ENCODE assay signal across 14 cellular contexts in genomic region chr16:23146877-23147601, GRCh38. TPM values are rescaled to one million over a fixed set of nuclear protein-coding genes. Genes with fewer than 3 reads are reported as not detected.
DNase-seq lines count a peak whose midpoint lies in the region; ATAC-seq and TF ChIP-seq lines count a peak whose summit lies in the region.
"Had no signal": no experiment of that assay in that cellular context is flagged by ENCODE, and none has a peak within 500 bp of the region (broad histone marks: within the 10 kb centered on the region; RNA-seq: fewer than 3 reads in every experiment).

No MANE protein-coding gene starts in this region.

- H3K4me1 Mint-ChIP-seq in activated CD4-positive, alpha-beta T cell treated with anti-CD3 and anti-CD28 coated beads, Interleukin-2, amount 10 ng/mL, durations not matched to agents 7 days and 5 days, result peaks cover 37% of the 10 kb centered on the region

- CTCF ChIA-PET in activated CD4-positive, alpha-beta T cell treated with anti-CD3 and anti-CD28 coated beads, Interleukin-2, amount 10 ng/mL, durations not matched to agents 7 days and 5 days (lab: Charles Lee), result interaction anchor here (1.0 kb wide), 1 partner anchor 10 kb away, joined by 3 read pairs; no protein-coding TSS in a partner anchor

- H3K9me3 Mint-ChIP-seq in activated CD4-positive, alpha-beta T cell treated with anti-CD3 and anti-CD28 coated beads, Interleukin-2, amount 10 ng/mL, durations not matched to agents 7 days and 5 days, result no peaks in the 10 kb centered on the region

- no peak for TF ChIP-seq CTCF in VCaP (conservative IDR thresholded peaks at IDR 0.05)
- no peak for TF ChIP-seq CTCF in hepatocyte (IDR thresholded peaks at IDR 0.05; ENCODE audit: poor library complexity)

- H3K9me2 ChIP-seq in hepatocyte (replicated peaks; ENCODE audit: insufficient read depth), result no peaks in the 10 kb centered on the region

- H3K4me3 Mint-ChIP-seq in activated CD4-positive, alpha-beta T cell treated with anti-CD3 and anti-CD28 coated beads, Interleukin-2, amount 10 ng/mL, durations not matched to agents 7 days and 5 days, result peak overlapping the region; percentile 2

- no peaks in the 10 kb centered on the region for H3K9me3 ChIP-seq in hepatocyte (ENCODE audit: low read depth)

- H3K27ac ChIP-seq in VCaP, result peak overlapping the region; percentile 86; the same call in 1 of the 2 replicates
- H3K27ac ChIP-seq in hepatocyte, result no peak overlapping the region
- H3K27ac ChIP-seq in substantia nigra (ENCODE audit: low read depth, low read length, poor library complexity, severe bottlenecking), result peak overlapping the region; percentile 77

- POLR2A ChIA-PET in activated CD4-positive, alpha-beta T cell treated with anti-CD3 and anti-CD28 coated beads, Interleukin-2, amount 10 ng/mL, durations not matched to agents 7 days and 5 days (lab: Charles Lee), result no interaction called here

- H3K79me2 ChIP-seq in hepatocyte, result peaks cover 48% of the 10 kb centered on the region

- no peak for DNase-seq in activated CD4-positive, alpha-beta T cell treated with anti-CD3 and anti-CD28 coated beads, Interleukin-2, amount 10 ng/mL, durations not matched to agents 7 days and 5 days
- DNase-seq in activated CD4-positive, alpha-beta T cell treated with anti-CD3 and anti-CD28 coated beads for 48 hours, result no peak
- DNase-seq in hepatocyte (ENCODE audit: low spot score), result no peak
- no peak for DNase-seq in substantia nigra (lab: John Stamatoyannopoulos, UW)
- no peak for DNase-seq in C1 segment of cervical spinal cord (lab: John Stamatoyannopoulos, UW)
- no peak for DNase-seq in NCI-H146 (lab: John Stamatoyannopoulos, UW)
- DNase-seq: aorta; KBM-7; NCI-H69; stimulated activated CD4-positive, alpha-beta T cell treated with anti-CD3 and anti-CD28 coated beads, Interleukin-2, amount 100 ng/mL, for 48 hours had no signal

- 89% methylated on average over 17 of the region's 17 CpGs for WGBS in hepatocyte (ENCODE audit: low lambda C conversion rate, missing lambda C conversion rate)

- no peaks in the 10 kb centered on the region for H3K36me3 Mint-ChIP-seq in activated CD4-positive, alpha-beta T cell treated with anti-CD3 and anti-CD28 coated beads, Interleukin-2, amount 10 ng/mL, durations not matched to agents 7 days and 5 days (ENCODE audit: low read depth)

- H4K20me1 ChIP-seq in hepatocyte (ENCODE audit: insufficient read depth, poor library complexity, severe bottlenecking), result peaks cover 6% of the 10 kb centered on the region

- peaks cover 7% of the 10 kb centered on the region for H3K27me3 Mint-ChIP-seq in activated CD4-positive, alpha-beta T cell treated with anti-CD3 and anti-CD28 coated beads, Interleukin-2, amount 10 ng/mL, durations not matched to agents 7 days and 5 days

- no peak for ATAC-seq in GM21526 (IDR thresholded peaks at IDR 0.05; ENCODE audit: low FRiP score, unreplicated experiment)
- ATAC-seq: activated CD4-positive, CD25-positive, alpha-beta regulatory T cell treated with anti-CD3 and anti-CD28 coated beads, Interleukin-2, amount 50 U/mL, for 24 hours had no signal

- peak overlapping the region; percentile 100 for H3K4me2 ChIP-seq in hepatocyte

- H3K27ac Mint-ChIP-seq in activated CD4-positive, alpha-beta T cell treated with anti-CD3 and anti-CD28 coated beads, Interleukin-2, amount 10 ng/mL, durations not matched to agents 7 days and 5 days, result no peak overlapping the region

- no peaks in the 10 kb centered on the region for H3K27me3 ChIP-seq in hepatocyte

- H3K4me1 ChIP-seq in hepatocyte (ENCODE audit: insufficient read depth), result peaks cover 7% of the 10 kb centered on the region

- no peak overlapping the region for H3K4me3 ChIP-seq in hepatocyte

- H3K36me3 ChIP-seq in hepatocyte (replicated peaks; ENCODE audit: insufficient read depth, low read depth), result no peaks in the 10 kb centered on the region

- H2AFZ ChIP-seq in hepatocyte, result no peak overlapping the region

RNA-seq across cellular contexts. Expression of gene USP31, which starts 2.2 kb away (rescaled TPM):
- total RNA-seq in activated CD4-positive, alpha-beta T cell treated with anti-CD3 and anti-CD28 coated beads, Interleukin-2, amount 10 ng/mL, durations not matched to agents 7 days and 5 days, result 1 to 10 TPM; 6.6 to 6.8 TPM
- total RNA-seq in hepatocyte, result 5.7 and 6.4 TPM in 2 replicates
- polyA plus RNA-seq in hepatocyte, result 2.1 and 3.3 TPM in 2 replicates

RNA-seq across cellular contexts. Expression of gene SCNN1G, which starts 35.5 kb away (rescaled TPM):
- total RNA-seq in activated CD4-positive, alpha-beta T cell treated with anti-CD3 and anti-CD28 coated beads, Interleukin-2, amount 10 ng/mL, durations not matched to agents 7 days and 5 days, result not detected
- 0.08 and 0.23 TPM in 2 replicates for total RNA-seq in hepatocyte
- 0.23 and 0.69 TPM in 2 replicates for polyA plus RNA-seq in hepatocyte
- total RNA-seq: aorta, fibroblast of villous mesenchyme had no signal
